23 cellular contexts compared by ENCODE assay signal in genomic region chr5:131400585-131400984, GRCh38.
DNase-seq lines count a peak whose midpoint lies in the region; ATAC-seq and TF ChIP-seq lines count a peak whose summit lies in the region.
"Had no signal": no experiment of that assay in that cellular context is flagged by ENCODE, and none has a peak within 500 bp of the region (broad histone marks: within the 10 kb centered on the region; RNA-seq: fewer than 3 reads in every experiment).

No MANE protein-coding gene starts in this region.

- peaks cover 9% of the 10 kb centered on the region for H3K9me3 ChIP-seq in CD8-positive, alpha-beta T cell (ENCODE audit: low read length)
- peaks cover 0 to 10% (median 0%) of the 10 kb centered on the region in 3 experiments for H3K9me3 ChIP-seq in naive thymus-derived CD4-positive, alpha-beta T cell (ENCODE audit: control insufficient read depth in 2 of 3, low read length in 3 of 3)
- H3K9me3 ChIP-seq: thyroid gland had no signal

- peaks cover 18% of the 10 kb centered on the region for H3K4me1 ChIP-seq in CD8-positive, alpha-beta T cell (ENCODE audit: insufficient read depth, low read length)
- peaks cover 14 to 23% of the 10 kb centered on the region in 2 donors for H3K4me1 ChIP-seq in naive thymus-derived CD4-positive, alpha-beta T cell (ENCODE audit: control insufficient read depth in 2 of 2, insufficient read depth in 2 of 2, low read length in 2 of 2)
- H3K4me1 ChIP-seq: ascending aorta, thyroid gland had no signal

- peak overlapping the region; percentile 37 for H3K27ac Mint-ChIP-seq in T-helper 1 cell treated with Interleukin-12 subunit alpha and Interleukin-12 subunit beta and Interleukin-4 antibody, amounts not matched to agents 30 μg/mL and 1 μg/mL, for 36 hours
- H3K27ac Mint-ChIP-seq in CD8-positive, alpha-beta T cell, result peak overlapping the region; percentile 71
- peak overlapping the region; percentile 82 for H3K27ac Mint-ChIP-seq in activated naive CD8-positive, alpha-beta T cell
- H3K27ac Mint-ChIP-seq in naive thymus-derived CD4-positive, alpha-beta T cell, result peak overlapping the region; percentile 47 to 90 (median 82)
- H3K27ac Mint-ChIP-seq: stimulated activated memory B cell treated with anti-CD40 and anti-IgM and Interleukin-4, amounts not matched to agents 10 μg/mL and 1 μg/mL and 100 μg/mL, for 72 hours had no signal

- H3K27me3 Mint-ChIP-seq in T-helper 1 cell treated with Interleukin-12 subunit alpha and Interleukin-12 subunit beta and Interleukin-4 antibody, amounts not matched to agents 30 μg/mL and 1 μg/mL, for 36 hours (ENCODE audit: low read depth), result no peaks in the 10 kb centered on the region
- no peaks in the 10 kb centered on the region for H3K27me3 Mint-ChIP-seq in CD8-positive, alpha-beta T cell (ENCODE audit: low read depth)
- no peaks in the 10 kb centered on the region for H3K27me3 Mint-ChIP-seq in activated naive CD8-positive, alpha-beta T cell
- no peaks in the 10 kb centered on the region for H3K27me3 Mint-ChIP-seq in naive thymus-derived CD4-positive, alpha-beta T cell
- H3K27me3 Mint-ChIP-seq: stimulated activated memory B cell treated with anti-CD40 and anti-IgM and Interleukin-4, amounts not matched to agents 10 μg/mL and 1 μg/mL and 100 μg/mL, for 72 hours had no signal

- H3K4me3 Mint-ChIP-seq in T-helper 1 cell treated with Interleukin-12 subunit alpha and Interleukin-12 subunit beta and Interleukin-4 antibody, amounts not matched to agents 30 μg/mL and 1 μg/mL, for 36 hours, result no peak overlapping the region
- H3K4me3 Mint-ChIP-seq in CD8-positive, alpha-beta T cell, result no peak overlapping the region
- H3K4me3 Mint-ChIP-seq in activated naive CD8-positive, alpha-beta T cell, result no peak overlapping the region
- peak overlapping the region in 5 of 10 donors; percentile 15 to 50 (median 44) for H3K4me3 Mint-ChIP-seq in naive thymus-derived CD4-positive, alpha-beta T cell
- H3K4me3 Mint-ChIP-seq: stimulated activated memory B cell treated with anti-CD40 and anti-IgM and Interleukin-4, amounts not matched to agents 10 μg/mL and 1 μg/mL and 100 μg/mL, for 72 hours had no signal

- no peaks in the 10 kb centered on the region for H3K27me3 ChIP-seq in CD8-positive, alpha-beta T cell (ENCODE audit: insufficient read depth, low read length)
- H3K27me3 ChIP-seq in naive thymus-derived CD4-positive, alpha-beta T cell (ENCODE audit: control insufficient read depth in 2 of 2, insufficient read depth in 2 of 2, low read length in 2 of 2), result no peaks in the 10 kb centered on the region
- no peaks in the 10 kb centered on the region for H3K27me3 ChIP-seq in dorsolateral prefrontal cortex
- H3K27me3 ChIP-seq: ascending aorta, thyroid gland had no signal

- no peak overlapping the region for H3K4me3 ChIP-seq in CD8-positive, alpha-beta T cell (ENCODE audit: low read depth, low read length)
- no peak overlapping the region for H3K4me3 ChIP-seq in naive thymus-derived CD4-positive, alpha-beta T cell (ENCODE audit: low read length)
- no peak overlapping the region for H3K4me3 ChIP-seq in dorsolateral prefrontal cortex
- H3K4me3 ChIP-seq: ascending aorta, thyroid gland had no signal

- DNase-seq in T-helper 1 cell (no peak), dorsolateral prefrontal cortex (no peak), EL (no peak)
- no peak for DNase-seq in CD8-positive, alpha-beta T cell
- DNase-seq in naive thymus-derived CD4-positive, alpha-beta T cell, result no peak
- DNase-seq: activated effector memory CD4-positive, alpha-beta T cell treated with anti-CD3 and anti-CD28 coated beads, Interleukin-2, amount 50 U/mL, for 16 hours; caudate nucleus; DMS79; KG1; NCI-H146; NCI-H510A treated with DMSO at 0.1 percent for 48 hours; NK-92 treated with Interleukin-12 subunit alpha and Interleukin-12 subunit beta, amount 100 ng/mL, for 24 hours; small intestine; stimulated activated CD4-positive, alpha-beta T cell treated with anti-CD3 and anti-CD28 coated beads, Interleukin-2, amount 100 ng/mL, for 24 hours; T-helper 9 cell; thyroid gland had no signal

- POLR2A ChIA-PET in CD8-positive, alpha-beta T cell (lab: Charles Lee), result interaction anchor here (0.9 to 1.5 kb wide), 4 partner anchors 15 to 253 kb away, joined by 4 to 5 read pairs (median 4); partner anchors contain the start of gene CDC42SE2
- POLR2A ChIA-PET in naive thymus-derived CD4-positive, alpha-beta T cell (lab: Charles Lee), result interaction anchor here (0.8 to 1.2 kb wide), 2 partner anchors 8 to 136 kb away, joined by 3 to 5 read pairs; no protein-coding TSS in a partner anchor

- H3K36me3 ChIP-seq in CD8-positive, alpha-beta T cell (ENCODE audit: insufficient read depth, low read length), result peaks cover 6% of the 10 kb centered on the region
- peaks cover 3 to 70% (median 12%) of the 10 kb centered on the region in 3 experiments for H3K36me3 ChIP-seq in naive thymus-derived CD4-positive, alpha-beta T cell (ENCODE audit: control insufficient read depth in 2 of 3, insufficient read depth in 3 of 3, low read length in 3 of 3)
- H3K36me3 ChIP-seq: thyroid gland had no signal

- no peak overlapping the region for H3K27ac ChIP-seq in CD8-positive, alpha-beta T cell (ENCODE audit: low read depth, low read length)
- H3K27ac ChIP-seq in naive thymus-derived CD4-positive, alpha-beta T cell (ENCODE audit: low read depth, low read length), result peak overlapping the region; percentile 42
- peak overlapping the region in 7 of 59 donors; percentile 4 to 33 (median 25) for H3K27ac ChIP-seq in dorsolateral prefrontal cortex
- H3K27ac ChIP-seq: 22Rv1, ascending aorta, epithelial cell of prostate, thyroid gland had no signal

- CTCF ChIA-PET in CD8-positive, alpha-beta T cell (lab: Charles Lee), result interaction anchor here (1.3 kb wide), 1 partner anchor 18 kb away, joined by 8 read pairs; no protein-coding TSS in a partner anchor
- CTCF ChIA-PET in naive thymus-derived CD4-positive, alpha-beta T cell (lab: Charles Lee), result interaction anchor here (0.7 to 1.3 kb wide), 3 partner anchors 19 to 147 kb away, joined by 3 to 4 read pairs (median 3); no protein-coding TSS in a partner anchor

- H3K36me3 Mint-ChIP-seq in T-helper 1 cell treated with Interleukin-12 subunit alpha and Interleukin-12 subunit beta and Interleukin-4 antibody, amounts not matched to agents 30 μg/mL and 1 μg/mL, for 36 hours (ENCODE audit: low read depth), result peaks cover 83% of the 10 kb centered on the region
- H3K36me3 Mint-ChIP-seq in CD8-positive, alpha-beta T cell, result peaks cover 88% of the 10 kb centered on the region
- H3K36me3 Mint-ChIP-seq in activated naive CD8-positive, alpha-beta T cell, result peaks cover 60% of the 10 kb centered on the region
- peaks cover 32 to 87% (median 81%) of the 10 kb centered on the region in 5 donors for H3K36me3 Mint-ChIP-seq in naive thymus-derived CD4-positive, alpha-beta T cell

- intact Hi-C loops in CD8-positive, alpha-beta T cell (cut with DNase I, micrococcal nuclease), result no loop called here
- intact Hi-C loops in naive thymus-derived CD4-positive, alpha-beta T cell (cut with micrococcal nuclease), result no loop called here
- intact Hi-C loops in dorsolateral prefrontal cortex (cut with DNase I), result no loop called here

- peaks cover 19% of the 10 kb centered on the region for H3K9me3 Mint-ChIP-seq in T-helper 1 cell treated with Interleukin-12 subunit alpha and Interleukin-12 subunit beta and Interleukin-4 antibody, amounts not matched to agents 30 μg/mL and 1 μg/mL, for 36 hours
- H3K9me3 Mint-ChIP-seq in CD8-positive, alpha-beta T cell, result peaks cover 20% of the 10 kb centered on the region
- H3K9me3 Mint-ChIP-seq in activated naive CD8-positive, alpha-beta T cell (ENCODE audit: low read depth), result peaks cover 5% of the 10 kb centered on the region
- peaks cover 0 to 29% (median 17%) of the 10 kb centered on the region in 11 donors for H3K9me3 Mint-ChIP-seq in naive thymus-derived CD4-positive, alpha-beta T cell

- no peak for ATAC-seq in CD8-positive, alpha-beta T cell
- no peak for ATAC-seq in naive thymus-derived CD4-positive, alpha-beta T cell
- no peak for ATAC-seq in HG02642 (IDR thresholded peaks at IDR 0.05; ENCODE audit: poor library complexity, unreplicated experiment)
- ATAC-seq: stimulated activated memory B cell treated with anti-CD40 and anti-IgM and Interleukin-4, amounts not matched to agents 10 μg/mL and 1 μg/mL and 100 μg/mL, for 72 hours had no signal

- no peak for TF ChIP-seq CTCF in CD8-positive, alpha-beta T cell (IDR thresholded peaks at IDR 0.05)
- TF ChIP-seq CTCF in dorsolateral prefrontal cortex (IDR thresholded peaks at IDR 0.05 in 54 of 56, conservative IDR thresholded peaks at IDR 0.05 in 2 of 56; ENCODE audit: low read depth in 1 of 56, partially characterized antibody in 56 of 56), result no peak

- H3K4me1 Mint-ChIP-seq in T-helper 1 cell treated with Interleukin-12 subunit alpha and Interleukin-12 subunit beta and Interleukin-4 antibody, amounts not matched to agents 30 μg/mL and 1 μg/mL, for 36 hours (ENCODE audit: low read depth), result peaks cover 42% of the 10 kb centered on the region
- peaks cover 42% of the 10 kb centered on the region for H3K4me1 Mint-ChIP-seq in CD8-positive, alpha-beta T cell (ENCODE audit: low read depth)
- H3K4me1 Mint-ChIP-seq in activated naive CD8-positive, alpha-beta T cell (ENCODE audit: low read depth), result peaks cover 46% of the 10 kb centered on the region
- peaks cover 14 to 73% (median 48%) of the 10 kb centered on the region in 7 donors for H3K4me1 Mint-ChIP-seq in naive thymus-derived CD4-positive, alpha-beta T cell
